In genomic region chrX:70033348-70033747, GRCh38 we compare ENCODE assay signal across 8 cellular contexts. TPM values are rescaled to one million over a fixed set of nuclear protein-coding genes. Genes with fewer than 3 reads are reported as not detected.
DNase-seq lines count a peak whose midpoint lies in the region; ATAC-seq and TF ChIP-seq lines count a peak whose summit lies in the region.
"Had no signal": no experiment of that assay in that cellular context is flagged by ENCODE, and none has a peak within 500 bp of the region (broad histone marks: within the 10 kb centered on the region; RNA-seq: fewer than 3 reads in every experiment).

No MANE protein-coding gene starts in this region.

- H2AFZ ChIP-seq in DND-41 (ENCODE audit: low read depth, low read length): no peak overlapping the region
- no peak overlapping the region for H2AFZ ChIP-seq in KMS-11 (ENCODE audit: low read depth)

- H3K36me3 ChIP-seq in DND-41 (ENCODE audit: insufficient read depth, low read length) (no peaks in the 10 kb centered on the region), KMS-11 (ENCODE audit: insufficient read depth) (no peaks in the 10 kb centered on the region), tibial nerve (no peaks in the 10 kb centered on the region)

- ATAC-seq in DND-41 (ENCODE audit: insufficient read depth, low read depth) (peak; percentile 68; the same call in 2 of the 3 replicates), GM18907 (IDR thresholded peaks at IDR 0.05; ENCODE audit: unreplicated experiment) (peak; percentile 76)

- H3K4me2 ChIP-seq in DND-41 (ENCODE audit: insufficient read depth, low read length) (no peak overlapping the region), KMS-11 (no peak overlapping the region)

- no peaks in the 10 kb centered on the region for H3K9me3 ChIP-seq in DND-41 (ENCODE audit: insufficient read depth, low read length, severe bottlenecking)
- no peaks in the 10 kb centered on the region for H3K9me3 ChIP-seq in tibial nerve

- H3K4me3 ChIP-seq in DND-41 (ENCODE audit: low read depth in 1 of 2, low read length in 2 of 2) (no peak overlapping the region), KMS-11 (IDR thresholded peaks at IDR 0.05; ENCODE audit: insufficient read depth, low read depth, low read length) (no peak overlapping the region), tibial nerve (no peak overlapping the region)

- H3K79me2 ChIP-seq in DND-41 (ENCODE audit: insufficient read depth, low read length): no peaks in the 10 kb centered on the region
- H3K79me2 ChIP-seq in KMS-11 (ENCODE audit: insufficient read depth, low read depth): no peaks in the 10 kb centered on the region

- H3K27me3 ChIP-seq in DND-41 (ENCODE audit: insufficient read depth, low read length, poor library complexity) (no peaks in the 10 kb centered on the region), KMS-11 (ENCODE audit: insufficient read depth, low read depth) (no peaks in the 10 kb centered on the region), tibial nerve (peaks cover 3 to 19% of the 10 kb centered on the region in 2 donors)

- no peaks in the 10 kb centered on the region for H3K4me1 ChIP-seq in DND-41 (ENCODE audit: insufficient read depth, low read length)
- no peaks in the 10 kb centered on the region for H3K4me1 ChIP-seq in KMS-11 (ENCODE audit: low read depth, poor library complexity, severe bottlenecking)
- no peaks in the 10 kb centered on the region for H3K4me1 ChIP-seq in tibial nerve

- no peak for TF ChIP-seq EP300 in tibial nerve (IDR thresholded peaks at IDR 0.05)

- H3K9ac ChIP-seq in DND-41 (ENCODE audit: low read depth, low read length) (no peak overlapping the region), KMS-11 (no peak overlapping the region)

- TF ChIP-seq POLR2A in tibial nerve (IDR thresholded peaks at IDR 0.05): no peak

- TF ChIP-seq CTCF in DND-41 (IDR thresholded peaks at IDR 0.05; ENCODE audit: borderline replicate concordance, extremely low read depth, low read length, poor library complexity, severe bottlenecking) (peak; percentile 68), KMS-11 (conservative IDR thresholded peaks at IDR 0.05; ENCODE audit: low read depth, low read length) (peak; percentile 63; the same call in 1 of the 2 replicates), tibial nerve (IDR thresholded peaks at IDR 0.05) (peak; percentile 19 to 45 (median 34))

- 59 to 63% methylated on average over 8 of the region's 8 CpGs for WGBS in tibial nerve, 2 donors

- H4K20me1 ChIP-seq in DND-41 (ENCODE audit: insufficient read depth, low read length) (no peaks in the 10 kb centered on the region), KMS-11 (ENCODE audit: insufficient read depth) (no peaks in the 10 kb centered on the region)

- DNase-seq in DND-41 (peak; percentile 47), iPS-NIHi7 (ENCODE audit: extremely low spot score) (peak; percentile 65), tibial nerve (ENCODE audit: low spot score in 2 of 2) (no peak), GM19240 (ENCODE audit: insufficient read length, low spot score) (no peak)
- peak; percentile 59 to 65 for DNase-seq in activated T-cell treated with anti-CD3 and anti-CD28 coated beads, Interleukin-2, amount 50 U/mL, for 48 hours

- H3K27ac ChIP-seq in DND-41 (ENCODE audit: low read length): no peak overlapping the region
- H3K27ac ChIP-seq in KMS-11: no peak overlapping the region
- peak overlapping the region in 1 of 4 donors; percentile 44 for H3K27ac ChIP-seq in tibial nerve

RNA-seq across cellular contexts. Expression of gene AWAT2, which starts 16.4 kb away (rescaled TPM):
- not detected for total RNA-seq in tibial nerve
- total RNA-seq: renal cortical epithelial cell had no signal

RNA-seq across cellular contexts. Expression of gene OTUD6A, which starts 28.9 kb away (rescaled TPM):
- not detected for total RNA-seq in tibial nerve
- total RNA-seq: renal cortical epithelial cell had no signal

Comparison
In these comparisons a context has a peak if more than half of its experiments do, and no peak if none do; other contexts are left out.
1. DNase-seq: peak in DND-41 (single experiment), activated T-cell treated with anti-CD3 and anti-CD28 coated beads, Interleukin-2, amount 50 U/mL, for 48 hours (2 of 2) and iPS-NIHi7 (single experiment); none in tibial nerve (0 of 2) and GM19240 (single experiment).
2. Peak in every context shown above with its lines, with median percentiles within 50 percentile points of each other: CTCF ChIP-seq.